In the genomic region with DNA sequence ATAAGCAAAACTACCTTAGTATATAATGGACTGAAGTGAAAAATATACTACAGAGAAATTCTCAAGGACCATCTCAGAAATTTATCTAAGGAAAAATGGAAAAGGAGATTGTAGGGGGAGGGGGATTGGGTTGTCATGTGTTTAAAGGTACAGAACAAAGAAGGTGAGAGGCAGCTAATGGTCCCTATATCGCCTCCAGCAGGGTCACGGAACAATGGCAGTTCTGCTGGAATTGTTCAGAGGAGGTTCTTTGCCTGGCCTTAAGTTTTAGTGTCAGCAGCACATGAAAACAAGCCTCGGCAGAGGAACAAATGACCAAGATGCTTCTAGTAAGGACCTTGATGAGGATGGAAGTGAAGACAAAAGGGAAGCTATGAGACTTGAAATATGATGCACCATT, we compare ENCODE assay signal across 14 cellular contexts.
"Had no signal": no experiment of that assay in that cellular context is flagged by ENCODE, and none has a peak within 500 bp of the region (broad histone marks: within the 10 kb centered on the region; RNA-seq: fewer than 3 reads in every experiment).

No MANE protein-coding gene starts in this region.

- H3K36me3 ChIP-seq: adrenal gland, esophagus squamous epithelium, lower lobe of right lung, upper lobe of right lung, WERI-Rb-1 had no signal

- ATAC-seq: activated naive CD4-positive, alpha-beta T cell treated with anti-CD3 and anti-CD28 coated beads, Interleukin-2, amount 50 U/mL, for 72 hours; stimulated activated naive B cell treated with anti-CD40 and anti-IgM and Interleukin-4, amounts not matched to agents 10 μg/mL and 1 μg/mL and 100 μg/mL, for 72 hours; upper lobe of right lung had no signal

- H3K4me1 ChIP-seq: adrenal gland, lower lobe of right lung, upper lobe of right lung had no signal

- H3K27me3 ChIP-seq: adrenal gland, esophagus squamous epithelium, upper lobe of right lung had no signal

- H3K27ac ChIP-seq: adrenal gland, esophagus squamous epithelium, lower lobe of right lung, upper lobe of right lung, WERI-Rb-1 had no signal

- H3K9me3 ChIP-seq: adrenal gland, esophagus squamous epithelium, lower lobe of right lung, upper lobe of right lung had no signal

- DNase-seq: activated CD4-positive, alpha-beta T cell treated with anti-CD3 and anti-CD28 coated beads, Interleukin-2, amount 50 U/mL, for 4 hours; activated gamma-delta T cell treated with Interleukin-2 at 50 U/mL for 16 hours; adrenal gland; cerebellar nuclear complex; cortex of kidney; effector CD4-positive, alpha-beta T cell; esophagus squamous epithelium; lower lobe of right lung; nucleus accumbens; stimulated activated naive B cell treated with anti-CD40 and anti-IgM and Interleukin-4, amounts not matched to agents 10 μg/mL and 1 μg/mL and 100 μg/mL, for 72 hours; T-helper 2 cell; upper lobe of right lung; WERI-Rb-1 had no signal

- H3K4me3 ChIP-seq: adrenal gland, esophagus squamous epithelium, lower lobe of right lung, upper lobe of right lung had no signal
